Comparison of ENCODE assay signal across 9 cellular contexts in the genomic region with DNA sequence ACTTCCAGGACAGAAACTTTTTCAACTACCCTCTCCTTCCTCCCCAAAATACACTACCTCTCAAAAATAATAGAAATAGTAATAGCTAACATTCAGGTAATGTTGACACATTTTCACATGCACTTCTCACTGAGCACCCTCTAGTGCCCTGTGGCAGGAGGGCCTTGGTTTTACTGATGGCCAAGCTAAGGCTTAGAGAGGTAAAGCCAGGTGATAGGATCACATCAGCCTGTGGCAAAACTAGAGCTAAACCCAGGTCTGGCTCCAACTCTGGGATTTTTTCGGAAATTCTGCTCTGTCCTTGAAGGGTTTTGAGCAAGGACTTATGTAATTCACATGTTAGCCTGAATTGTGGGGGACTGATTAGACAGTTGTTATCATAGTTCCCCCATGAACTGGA. TPM values are rescaled to one million over a fixed set of nuclear protein-coding genes. Genes with fewer than 3 reads are reported as not detected.
A peak's percentile ranks its signal among the peaks of the same experiment; 100 is the strongest.
DNase-seq lines count a peak whose midpoint lies in the region; ATAC-seq, FAIRE-seq and TF ChIP-seq lines count a peak whose summit lies in the region.
"Had no signal": no experiment of that assay in that cellular context is flagged by ENCODE, and none has a peak within 500 bp of the region (broad histone marks: within the 10 kb centered on the region; RNA-seq: fewer than 3 reads in every experiment).

No MANE protein-coding gene starts in this region.

- H3K36me3 ChIP-seq in heart left ventricle (peaks cover 0 to 19% (median 15%) of the 10 kb centered on the region in 9 donors), keratinocyte (ENCODE audit: control insufficient read depth in 2 of 2, extremely low read depth in 1 of 2, insufficient read depth in 2 of 2, low read length in 2 of 2) (peaks cover 6 to 11% of the 10 kb centered on the region in 2 experiments), tibial nerve (peaks cover 0 to 14% (median 9%) of the 10 kb centered on the region in 3 donors)

- H3K4me3 Mint-ChIP-seq in activated T-cell treated with anti-CD3 and anti-CD28 coated beads, Interleukin-2, amount 50 U/mL, for 4 hours, result peak overlapping the region; percentile 95

- no peak overlapping the region for H3K4me2 ChIP-seq in keratinocyte (ENCODE audit: control insufficient read depth, extremely low read depth, insufficient read depth, low read depth, low read length)

- no peak for DNase-seq in heart left ventricle
- DNase-seq in Right ventricle myocardium inferior (ENCODE audit: missing footprints), result no peak
- DNase-seq in activated T-cell treated with anti-CD3 and anti-CD28 coated beads, Interleukin-2, amount 50 U/mL, for 4 hours, result no peak
- no peak for DNase-seq in keratinocyte (ENCODE audit: low read depth, low spot score)
- DNase-seq in tibial nerve (ENCODE audit: low spot score in 2 of 2), result no peak
- DNase-seq in NCI-H345 (lab: John Stamatoyannopoulos, UW), result no peak
- DNase-seq in SHP77 treated with DMSO at 0.1 percent for 48 hours (lab: John Stamatoyannopoulos, UW), result no peak
- DNase-seq: NCI-H2081 treated with DMSO at 0.1 percent for 48 hours had no signal

- dilution Hi-C loops in keratinocyte (cut with MboI; ENCODE audit: extremely low pct_ligation_motif_present, low sequenced_read_pairs), result no loop called here

- H3K79me2 ChIP-seq in keratinocyte (ENCODE audit: control insufficient read depth, insufficient read depth, low read length), result peaks cover 33% of the 10 kb centered on the region

- H3K9me1 ChIP-seq in keratinocyte (ENCODE audit: control insufficient read depth, extremely low read depth, insufficient read depth, low read length), result no peaks in the 10 kb centered on the region

- H3K4me1 ChIP-seq in heart left ventricle (peaks cover 3 to 30% (median 22%) of the 10 kb centered on the region in 12 donors), keratinocyte (ENCODE audit: control insufficient read depth, extremely low read depth, insufficient read depth, low read length) (peaks cover 12% of the 10 kb centered on the region), tibial nerve (peaks cover 0 to 32% (median 20%) of the 10 kb centered on the region in 4 donors)

- H3K9me3 ChIP-seq in heart left ventricle, result no peaks in the 10 kb centered on the region
- no peaks in the 10 kb centered on the region for H3K9me3 ChIP-seq in keratinocyte (ENCODE audit: control insufficient read depth, low read depth, low read length)
- no peaks in the 10 kb centered on the region for H3K9me3 ChIP-seq in tibial nerve

- no peaks in the 10 kb centered on the region for H3K27me3 ChIP-seq in heart left ventricle
- H3K27me3 ChIP-seq in keratinocyte (ENCODE audit: control insufficient read depth, extremely low read depth, insufficient read depth, low read length), result peaks cover 10% of the 10 kb centered on the region
- no peaks in the 10 kb centered on the region for H3K27me3 ChIP-seq in tibial nerve

- WGBS in heart left ventricle, 4 donors, result 87 to 100% (median 95%) methylated on average over 1 of the region's 1 CpG
- 87 to 100% methylated on average over 1 of the region's 1 CpG for WGBS in tibial nerve, 2 donors

- peak overlapping the region in 5 of 12 donors; percentile 75 to 87 (median 86) for H3K4me3 ChIP-seq in heart left ventricle
- no peak overlapping the region for H3K4me3 ChIP-seq in keratinocyte (ENCODE audit: control insufficient read depth in 2 of 3, extremely low read depth in 1 of 3, insufficient read depth in 2 of 3, low read depth in 1 of 3, low read length in 3 of 3)
- peak overlapping the region in 2 of 4 donors; percentile 78 to 89 for H3K4me3 ChIP-seq in tibial nerve

- intact Hi-C loops in heart left ventricle (cut with DNase I), result no loop called here
- intact Hi-C loops in Right ventricle myocardium inferior (cut with DNase I), result no loop called here

- H4K20me1 ChIP-seq in keratinocyte (ENCODE audit: control insufficient read depth, extremely low read depth, insufficient read depth, low read length), result no peaks in the 10 kb centered on the region

- no peak for TF ChIP-seq POLR2A in heart left ventricle (IDR thresholded peaks at IDR 0.05)
- TF ChIP-seq POLR2A in tibial nerve (IDR thresholded peaks at IDR 0.05), result no peak

- no peak overlapping the region for H3K9ac ChIP-seq in keratinocyte (ENCODE audit: control insufficient read depth, extremely low read depth, insufficient read depth, low read length)

- FAIRE-seq in keratinocyte (lab: Jason Lieb, UNC), result no peak

- no peaks in the 10 kb centered on the region for H3K9me3 Mint-ChIP-seq in activated T-cell treated with anti-CD3 and anti-CD28 coated beads, Interleukin-2, amount 50 U/mL, for 4 hours

- H3K27ac ChIP-seq in heart left ventricle (peak overlapping the region in 8 of 12 donors; percentile 85 to 96 (median 86)), keratinocyte (ENCODE audit: control insufficient read depth, insufficient read depth, low read length) (no peak overlapping the region), tibial nerve (peak overlapping the region; percentile 59 to 93 (median 89))

- TF ChIP-seq CTCF in heart left ventricle (IDR thresholded peaks at IDR 0.05) (no peak), keratinocyte (optimal IDR thresholded peaks at IDR 0.05 in 1 of 3, IDR thresholded peaks at IDR 0.05 in 1 of 3, conservative IDR thresholded peaks at IDR 0.05 in 1 of 3; ENCODE audit: extremely low read depth in 1 of 3, insufficient read depth in 2 of 3, low read length in 3 of 3) (peak in 2 of 3 experiments; percentile 29 to 49), tibial nerve (IDR thresholded peaks at IDR 0.05) (no peak)

- ATAC-seq in heart left ventricle, result no peak
- no peak for ATAC-seq in Right ventricle myocardium inferior
- no peak for ATAC-seq in activated T-cell treated with anti-CD3 and anti-CD28 coated beads, Interleukin-2, amount 50 U/mL, for 4 hours
- no peak for ATAC-seq in GM21423 (IDR thresholded peaks at IDR 0.05; ENCODE audit: unreplicated experiment)

- TF ChIP-seq EP300 in tibial nerve (IDR thresholded peaks at IDR 0.05), result no peak

- no peaks in the 10 kb centered on the region for H3K27me3 Mint-ChIP-seq in activated T-cell treated with anti-CD3 and anti-CD28 coated beads, Interleukin-2, amount 50 U/mL, for 4 hours (ENCODE audit: low read depth)

- peaks cover 41% of the 10 kb centered on the region for H3K4me1 Mint-ChIP-seq in activated T-cell treated with anti-CD3 and anti-CD28 coated beads, Interleukin-2, amount 50 U/mL, for 4 hours (ENCODE audit: low read depth)

- peaks cover 14% of the 10 kb centered on the region for H3K36me3 Mint-ChIP-seq in activated T-cell treated with anti-CD3 and anti-CD28 coated beads, Interleukin-2, amount 50 U/mL, for 4 hours (ENCODE audit: insufficient read depth)

- no peak overlapping the region for H2AFZ ChIP-seq in keratinocyte (ENCODE audit: control insufficient read depth, low read length)

RNA-seq across cellular contexts. Expression of a gene that starts 0.9 kb away (rescaled TPM):
- total RNA-seq in heart left ventricle, result 10 to 100 TPM in 5 of 9 donors, 1 to 10 TPM in 4; 4.5 to 12.7 (median 10.4) TPM
- 10 to 100 TPM; 10.9 to 11.2 TPM for polyA plus RNA-seq in heart left ventricle
- 10.9 TPM for total RNA-seq in Right ventricle myocardium inferior
- 10 to 100 TPM; 35.2 to 43.8 (median 40.2) TPM for total RNA-seq in activated T-cell treated with anti-CD3 and anti-CD28 coated beads, Interleukin-2, amount 50 U/mL, for 4 hours
- 17.5 to 24.2 TPM (median 22.9 TPM) in 3 replicates for polyA plus RNA-seq in keratinocyte
- polyA plus RNA-seq in keratinocyte (2011; ENCODE audit: low read depth), result 13.0 TPM
- polyA plus RNA-seq in keratinocyte (2011; cell fraction: cytosol; rRNA removed), result 18.5 and 27.6 TPM in 2 replicates
- polyA plus RNA-seq in keratinocyte (2011; cell fraction: nucleus; rRNA removed), result 43.8 and 46.4 TPM in 2 replicates
- polyA plus RNA-seq in keratinocyte (2012; ENCODE audit: low replicate concordance), result 15.7 and 29.9 TPM in 2 replicates
- polyA minus RNA-seq in keratinocyte, result 24.6 to 31.6 TPM (median 25.3 TPM) in 3 replicates
- polyA minus RNA-seq in keratinocyte (2011; cell fraction: cytosol; rRNA and poly(A)+ RNA removed), result 26.3 TPM
- polyA minus RNA-seq in keratinocyte (2011; cell fraction: nucleus; rRNA and poly(A)+ RNA removed), result 33.8 and 38.0 TPM in 2 replicates
- total RNA-seq in tibial nerve, result 10 to 100 TPM; 15.5 to 40.8 (median 25.5) TPM

Comparison
In these comparisons a context has a peak if more than half of its experiments do, and no peak if none do; other contexts are left out.
1. CTCF ChIP-seq: peak in keratinocyte (2 of 3); none in heart left ventricle (0 of 12) and tibial nerve (0 of 5).